ENCODE assay signal across 2 cellular contexts in the genomic region with DNA sequence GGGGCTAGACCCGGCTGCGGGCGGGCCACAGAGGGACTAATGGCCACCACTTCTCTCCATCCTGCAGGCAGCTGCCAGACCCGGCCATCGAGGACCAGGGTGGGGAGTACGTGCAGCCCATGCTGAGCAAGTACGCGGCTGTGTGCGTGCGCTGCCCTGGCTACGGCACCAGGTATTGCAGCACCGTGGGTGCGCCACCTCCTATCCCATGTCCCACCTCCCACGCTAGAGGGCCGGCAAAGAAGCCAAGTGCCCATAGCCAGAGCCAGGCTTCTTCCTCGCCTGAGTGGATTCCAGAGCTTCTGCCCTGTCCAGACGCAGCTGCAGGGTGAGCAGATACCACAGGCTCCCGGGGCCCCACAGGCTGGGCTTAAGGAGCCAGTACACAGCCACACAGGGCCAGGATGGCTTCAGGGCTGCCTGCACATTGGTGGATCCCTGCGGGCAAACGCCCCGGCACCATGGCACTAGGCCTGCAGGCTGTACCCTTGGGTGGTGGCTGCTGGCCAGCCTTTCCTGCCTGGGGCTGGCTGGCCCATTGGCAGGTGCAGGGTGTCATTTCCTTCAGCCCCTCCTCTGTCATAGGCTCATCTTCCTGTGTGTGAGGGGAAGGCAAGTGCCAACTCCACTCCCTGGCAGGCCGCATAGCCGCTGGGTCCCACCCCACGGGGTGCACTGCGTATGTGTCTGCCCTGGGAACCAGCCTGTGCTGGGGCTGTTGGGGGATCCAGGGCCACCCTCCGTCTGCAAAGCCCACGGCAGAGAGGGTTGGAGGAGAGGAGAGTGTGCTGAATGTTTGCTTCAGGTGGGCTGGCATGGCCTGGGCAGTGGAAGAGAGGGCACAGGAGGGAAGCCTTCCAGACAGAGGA.
A peak's percentile ranks its signal among the peaks of the same experiment; 100 is the strongest.
TF ChIP-seq lines count a peak whose summit lies in the region.

No MANE protein-coding gene starts in this region.

TF ChIP-seq in GM23338, 12 proteins besides CTCF, POLR2A, EP300 and RAD21:
- TF ChIP-seq CREB1 (CRISPR knock-in tag; IDR thresholded peaks at IDR 0.05; ENCODE audit: low read depth): no peak
- no peak for TF ChIP-seq EZH2 (IDR thresholded peaks at IDR 0.05; ENCODE audit: low read depth, unreplicated experiment)
- no peak for TF ChIP-seq JUNB (IDR thresholded peaks at IDR 0.05; ENCODE audit: unreplicated experiment)
TF ChIP-seq in GM23338: peak in this region for 0.

TF ChIP-seq in K562, 482 proteins besides CTCF, POLR2A, EP300 and RAD21:
- TF ChIP-seq E2F3 (CRISPR knock-in tag; IDR thresholded peaks at IDR 0.05) (0 out of 2 replicates have a peak, but pooled peaks have one; percentile 21), MCM5 (IDR thresholded peaks at IDR 0.05; ENCODE audit: low read depth) (no peak), NONO (IDR thresholded peaks at IDR 0.05; ENCODE audit: low read depth in 2 of 2, low read length in 1 of 2) (no peak), RBM14 (IDR thresholded peaks at IDR 0.05; ENCODE audit: borderline replicate concordance, insufficient read depth, low read depth, low read length) (0 out of 2 replicates have a peak, but pooled peaks have one; percentile 68), ZC3H8 (IDR thresholded peaks at IDR 0.05) (no peak), MTF1 (CRISPR knock-in tag; IDR thresholded peaks at IDR 0.05; ENCODE audit: borderline replicate concordance) (no peak), MTA3 (IDR thresholded peaks at IDR 0.05; ENCODE audit: borderline replicate concordance) (0 out of 2 replicates have a peak, but pooled peaks have one; percentile 14), PCBP1 (IDR thresholded peaks at IDR 0.05; ENCODE audit: low read depth, low read length, poor library complexity, severe bottlenecking) (peak; percentile 77), ZNF57 (CRISPR knock-in tag; IDR thresholded peaks at IDR 0.05) (0 out of 2 replicates have a peak, but pooled peaks have one; percentile 37), SMAD1 (IDR thresholded peaks at IDR 0.05; ENCODE audit: low read depth, low read length, partially characterized antibody) (no peak), ZKSCAN1 (IDR thresholded peaks at IDR 0.05; ENCODE audit: low read depth, low read length) (no peak), FIP1L1 (IDR thresholded peaks at IDR 0.05; ENCODE audit: low read depth, low read length, poor library complexity, severe bottlenecking) (no peak), ZBTB7A (IDR thresholded peaks at IDR 0.05; ENCODE audit: borderline replicate concordance, control insufficient read depth, low read depth, low read length) (peak; percentile 23; the same call in 1 of the 2 replicates), MAZ (CRISPR knock-in tag; conservative IDR thresholded peaks at IDR 0.05 in 1 of 2, IDR thresholded peaks at IDR 0.05 in 1 of 2) (no peak), POLR2G (IDR thresholded peaks at IDR 0.05; ENCODE audit: low read depth, low read length) (peak; percentile 54), KLF1 (tag; IDR thresholded peaks at IDR 0.05) (no peak), TAF15 (IDR thresholded peaks at IDR 0.05; ENCODE audit: low read depth, low read length) (0 out of 2 replicates have a peak, but pooled peaks have one; percentile 77), SREBF2 (CRISPR knock-in tag; IDR thresholded peaks at IDR 0.05) (no peak), KDM5B (IDR thresholded peaks at IDR 0.05; ENCODE audit: insufficient replicate concordance, low read depth, low read length) (no peak), SRSF9 (IDR thresholded peaks at IDR 0.05; ENCODE audit: borderline replicate concordance, low read depth, low read length) (no peak), WHSC1 (IDR thresholded peaks at IDR 0.05; ENCODE audit: low read length) (peak; percentile 36), CAMTA2 (CRISPR knock-in tag; conservative IDR thresholded peaks at IDR 0.05) (no peak), HMGN3 (IDR thresholded peaks at IDR 0.05; ENCODE audit: borderline replicate concordance, extremely low read depth, insufficient read length, low read depth, low read length) (peak; percentile 8)
- TF ChIP-seq, protein P1, sequence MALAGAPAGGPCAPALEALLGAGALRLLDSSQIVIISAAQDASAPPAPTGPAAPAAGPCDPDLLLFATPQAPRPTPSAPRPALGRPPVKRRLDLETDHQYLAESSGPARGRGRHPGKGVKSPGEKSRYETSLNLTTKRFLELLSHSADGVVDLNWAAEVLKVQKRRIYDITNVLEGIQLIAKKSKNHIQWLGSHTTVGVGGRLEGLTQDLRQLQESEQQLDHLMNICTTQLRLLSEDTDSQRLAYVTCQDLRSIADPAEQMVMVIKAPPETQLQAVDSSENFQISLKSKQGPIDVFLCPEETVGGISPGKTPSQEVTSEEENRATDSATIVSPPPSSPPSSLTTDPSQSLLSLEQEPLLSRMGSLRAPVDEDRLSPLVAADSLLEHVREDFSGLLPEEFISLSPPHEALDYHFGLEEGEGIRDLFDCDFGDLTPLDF (CRISPR knock-in tag; IDR thresholded peaks at IDR 0.05): peak; percentile 52; the same call in 1 of the 2 replicates
- TF ChIP-seq, protein P2, sequence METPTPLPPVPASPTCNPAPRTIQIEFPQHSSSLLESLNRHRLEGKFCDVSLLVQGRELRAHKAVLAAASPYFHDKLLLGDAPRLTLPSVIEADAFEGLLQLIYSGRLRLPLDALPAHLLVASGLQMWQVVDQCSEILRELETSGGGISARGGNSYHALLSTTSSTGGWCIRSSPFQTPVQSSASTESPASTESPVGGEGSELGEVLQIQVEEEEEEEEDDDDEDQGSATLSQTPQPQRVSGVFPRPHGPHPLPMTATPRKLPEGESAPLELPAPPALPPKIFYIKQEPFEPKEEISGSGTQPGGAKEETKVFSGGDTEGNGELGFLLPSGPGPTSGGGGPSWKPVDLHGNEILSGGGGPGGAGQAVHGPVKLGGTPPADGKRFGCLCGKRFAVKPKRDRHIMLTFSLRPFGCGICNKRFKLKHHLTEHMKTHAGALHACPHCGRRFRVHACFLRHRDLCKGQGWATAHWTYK (CRISPR knock-in tag; IDR thresholded peaks at IDR 0.05): no peak
- TF ChIP-seq, protein P3, sequence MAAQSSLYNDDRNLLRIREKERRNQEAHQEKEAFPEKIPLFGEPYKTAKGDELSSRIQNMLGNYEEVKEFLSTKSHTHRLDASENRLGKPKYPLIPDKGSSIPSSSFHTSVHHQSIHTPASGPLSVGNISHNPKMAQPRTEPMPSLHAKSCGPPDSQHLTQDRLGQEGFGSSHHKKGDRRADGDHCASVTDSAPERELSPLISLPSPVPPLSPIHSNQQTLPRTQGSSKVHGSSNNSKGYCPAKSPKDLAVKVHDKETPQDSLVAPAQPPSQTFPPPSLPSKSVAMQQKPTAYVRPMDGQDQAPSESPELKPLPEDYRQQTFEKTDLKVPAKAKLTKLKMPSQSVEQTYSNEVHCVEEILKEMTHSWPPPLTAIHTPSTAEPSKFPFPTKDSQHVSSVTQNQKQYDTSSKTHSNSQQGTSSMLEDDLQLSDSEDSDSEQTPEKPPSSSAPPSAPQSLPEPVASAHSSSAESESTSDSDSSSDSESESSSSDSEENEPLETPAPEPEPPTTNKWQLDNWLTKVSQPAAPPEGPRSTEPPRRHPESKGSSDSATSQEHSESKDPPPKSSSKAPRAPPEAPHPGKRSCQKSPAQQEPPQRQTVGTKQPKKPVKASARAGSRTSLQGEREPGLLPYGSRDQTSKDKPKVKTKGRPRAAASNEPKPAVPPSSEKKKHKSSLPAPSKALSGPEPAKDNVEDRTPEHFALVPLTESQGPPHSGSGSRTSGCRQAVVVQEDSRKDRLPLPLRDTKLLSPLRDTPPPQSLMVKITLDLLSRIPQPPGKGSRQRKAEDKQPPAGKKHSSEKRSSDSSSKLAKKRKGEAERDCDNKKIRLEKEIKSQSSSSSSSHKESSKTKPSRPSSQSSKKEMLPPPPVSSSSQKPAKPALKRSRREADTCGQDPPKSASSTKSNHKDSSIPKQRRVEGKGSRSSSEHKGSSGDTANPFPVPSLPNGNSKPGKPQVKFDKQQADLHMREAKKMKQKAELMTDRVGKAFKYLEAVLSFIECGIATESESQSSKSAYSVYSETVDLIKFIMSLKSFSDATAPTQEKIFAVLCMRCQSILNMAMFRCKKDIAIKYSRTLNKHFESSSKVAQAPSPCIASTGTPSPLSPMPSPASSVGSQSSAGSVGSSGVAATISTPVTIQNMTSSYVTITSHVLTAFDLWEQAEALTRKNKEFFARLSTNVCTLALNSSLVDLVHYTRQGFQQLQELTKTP (IDR thresholded peaks at IDR 0.05; ENCODE audit: low read depth in 1 of 2, partially characterized antibody in 2 of 2): no peak
- TF ChIP-seq, protein P4, sequence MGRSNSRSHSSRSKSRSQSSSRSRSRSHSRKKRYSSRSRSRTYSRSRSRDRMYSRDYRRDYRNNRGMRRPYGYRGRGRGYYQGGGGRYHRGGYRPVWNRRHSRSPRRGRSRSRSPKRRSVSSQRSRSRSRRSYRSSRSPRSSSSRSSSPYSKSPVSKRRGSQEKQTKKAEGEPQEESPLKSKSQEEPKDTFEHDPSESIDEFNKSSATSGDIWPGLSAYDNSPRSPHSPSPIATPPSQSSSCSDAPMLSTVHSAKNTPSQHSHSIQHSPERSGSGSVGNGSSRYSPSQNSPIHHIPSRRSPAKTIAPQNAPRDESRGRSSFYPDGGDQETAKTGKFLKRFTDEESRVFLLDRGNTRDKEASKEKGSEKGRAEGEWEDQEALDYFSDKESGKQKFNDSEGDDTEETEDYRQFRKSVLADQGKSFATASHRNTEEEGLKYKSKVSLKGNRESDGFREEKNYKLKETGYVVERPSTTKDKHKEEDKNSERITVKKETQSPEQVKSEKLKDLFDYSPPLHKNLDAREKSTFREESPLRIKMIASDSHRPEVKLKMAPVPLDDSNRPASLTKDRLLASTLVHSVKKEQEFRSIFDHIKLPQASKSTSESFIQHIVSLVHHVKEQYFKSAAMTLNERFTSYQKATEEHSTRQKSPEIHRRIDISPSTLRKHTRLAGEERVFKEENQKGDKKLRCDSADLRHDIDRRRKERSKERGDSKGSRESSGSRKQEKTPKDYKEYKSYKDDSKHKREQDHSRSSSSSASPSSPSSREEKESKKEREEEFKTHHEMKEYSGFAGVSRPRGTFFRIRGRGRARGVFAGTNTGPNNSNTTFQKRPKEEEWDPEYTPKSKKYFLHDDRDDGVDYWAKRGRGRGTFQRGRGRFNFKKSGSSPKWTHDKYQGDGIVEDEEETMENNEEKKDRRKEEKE (IDR thresholded peaks at IDR 0.05; ENCODE audit: borderline replicate concordance in 1 of 2, control insufficient read depth in 1 of 2, low read depth in 2 of 2, low read length in 1 of 2): no peak
- TF ChIP-seq, protein P5, sequence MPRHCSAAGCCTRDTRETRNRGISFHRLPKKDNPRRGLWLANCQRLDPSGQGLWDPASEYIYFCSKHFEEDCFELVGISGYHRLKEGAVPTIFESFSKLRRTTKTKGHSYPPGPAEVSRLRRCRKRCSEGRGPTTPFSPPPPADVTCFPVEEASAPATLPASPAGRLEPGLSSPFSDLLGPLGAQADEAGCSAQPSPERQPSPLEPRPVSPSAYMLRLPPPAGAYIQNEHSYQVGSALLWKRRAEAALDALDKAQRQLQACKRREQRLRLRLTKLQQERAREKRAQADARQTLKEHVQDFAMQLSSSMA (CRISPR knock-in tag; IDR thresholded peaks at IDR 0.05): no peak
- TF ChIP-seq, protein P6, sequence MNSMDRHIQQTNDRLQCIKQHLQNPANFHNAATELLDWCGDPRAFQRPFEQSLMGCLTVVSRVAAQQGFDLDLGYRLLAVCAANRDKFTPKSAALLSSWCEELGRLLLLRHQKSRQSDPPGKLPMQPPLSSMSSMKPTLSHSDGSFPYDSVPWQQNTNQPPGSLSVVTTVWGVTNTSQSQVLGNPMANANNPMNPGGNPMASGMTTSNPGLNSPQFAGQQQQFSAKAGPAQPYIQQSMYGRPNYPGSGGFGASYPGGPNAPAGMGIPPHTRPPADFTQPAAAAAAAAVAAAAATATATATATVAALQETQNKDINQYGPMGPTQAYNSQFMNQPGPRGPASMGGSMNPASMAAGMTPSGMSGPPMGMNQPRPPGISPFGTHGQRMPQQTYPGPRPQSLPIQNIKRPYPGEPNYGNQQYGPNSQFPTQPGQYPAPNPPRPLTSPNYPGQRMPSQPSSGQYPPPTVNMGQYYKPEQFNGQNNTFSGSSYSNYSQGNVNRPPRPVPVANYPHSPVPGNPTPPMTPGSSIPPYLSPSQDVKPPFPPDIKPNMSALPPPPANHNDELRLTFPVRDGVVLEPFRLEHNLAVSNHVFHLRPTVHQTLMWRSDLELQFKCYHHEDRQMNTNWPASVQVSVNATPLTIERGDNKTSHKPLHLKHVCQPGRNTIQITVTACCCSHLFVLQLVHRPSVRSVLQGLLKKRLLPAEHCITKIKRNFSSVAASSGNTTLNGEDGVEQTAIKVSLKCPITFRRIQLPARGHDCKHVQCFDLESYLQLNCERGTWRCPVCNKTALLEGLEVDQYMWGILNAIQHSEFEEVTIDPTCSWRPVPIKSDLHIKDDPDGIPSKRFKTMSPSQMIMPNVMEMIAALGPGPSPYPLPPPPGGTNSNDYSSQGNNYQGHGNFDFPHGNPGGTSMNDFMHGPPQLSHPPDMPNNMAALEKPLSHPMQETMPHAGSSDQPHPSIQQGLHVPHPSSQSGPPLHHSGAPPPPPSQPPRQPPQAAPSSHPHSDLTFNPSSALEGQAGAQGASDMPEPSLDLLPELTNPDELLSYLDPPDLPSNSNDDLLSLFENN (IDR thresholded peaks at IDR 0.05; ENCODE audit: low read depth in 2 of 2, low read length in 2 of 2): no peak
- TF ChIP-seq, protein P7, sequence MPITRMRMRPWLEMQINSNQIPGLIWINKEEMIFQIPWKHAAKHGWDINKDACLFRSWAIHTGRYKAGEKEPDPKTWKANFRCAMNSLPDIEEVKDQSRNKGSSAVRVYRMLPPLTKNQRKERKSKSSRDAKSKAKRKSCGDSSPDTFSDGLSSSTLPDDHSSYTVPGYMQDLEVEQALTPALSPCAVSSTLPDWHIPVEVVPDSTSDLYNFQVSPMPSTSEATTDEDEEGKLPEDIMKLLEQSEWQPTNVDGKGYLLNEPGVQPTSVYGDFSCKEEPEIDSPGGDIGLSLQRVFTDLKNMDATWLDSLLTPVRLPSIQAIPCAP (CRISPR knock-in tag; IDR thresholded peaks at IDR 0.05; ENCODE audit: borderline replicate concordance): no peak
- TF ChIP-seq, protein P8, sequence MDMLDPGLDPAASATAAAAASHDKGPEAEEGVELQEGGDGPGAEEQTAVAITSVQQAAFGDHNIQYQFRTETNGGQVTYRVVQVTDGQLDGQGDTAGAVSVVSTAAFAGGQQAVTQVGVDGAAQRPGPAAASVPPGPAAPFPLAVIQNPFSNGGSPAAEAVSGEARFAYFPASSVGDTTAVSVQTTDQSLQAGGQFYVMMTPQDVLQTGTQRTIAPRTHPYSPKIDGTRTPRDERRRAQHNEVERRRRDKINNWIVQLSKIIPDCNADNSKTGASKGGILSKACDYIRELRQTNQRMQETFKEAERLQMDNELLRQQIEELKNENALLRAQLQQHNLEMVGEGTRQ (CRISPR knock-in tag; IDR thresholded peaks at IDR 0.05): no peak
- TF ChIP-seq, protein P9, sequence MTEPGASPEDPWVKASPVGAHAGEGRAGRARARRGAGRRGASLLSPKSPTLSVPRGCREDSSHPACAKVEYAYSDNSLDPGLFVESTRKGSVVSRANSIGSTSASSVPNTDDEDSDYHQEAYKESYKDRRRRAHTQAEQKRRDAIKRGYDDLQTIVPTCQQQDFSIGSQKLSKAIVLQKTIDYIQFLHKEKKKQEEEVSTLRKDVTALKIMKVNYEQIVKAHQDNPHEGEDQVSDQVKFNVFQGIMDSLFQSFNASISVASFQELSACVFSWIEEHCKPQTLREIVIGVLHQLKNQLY (CRISPR knock-in tag; conservative IDR thresholded peaks at IDR 0.05): 0 out of 4 replicates have a peak, but pooled peaks of 1 of the 2 experiments have one; percentile 14
- TF ChIP-seq, protein P10, sequence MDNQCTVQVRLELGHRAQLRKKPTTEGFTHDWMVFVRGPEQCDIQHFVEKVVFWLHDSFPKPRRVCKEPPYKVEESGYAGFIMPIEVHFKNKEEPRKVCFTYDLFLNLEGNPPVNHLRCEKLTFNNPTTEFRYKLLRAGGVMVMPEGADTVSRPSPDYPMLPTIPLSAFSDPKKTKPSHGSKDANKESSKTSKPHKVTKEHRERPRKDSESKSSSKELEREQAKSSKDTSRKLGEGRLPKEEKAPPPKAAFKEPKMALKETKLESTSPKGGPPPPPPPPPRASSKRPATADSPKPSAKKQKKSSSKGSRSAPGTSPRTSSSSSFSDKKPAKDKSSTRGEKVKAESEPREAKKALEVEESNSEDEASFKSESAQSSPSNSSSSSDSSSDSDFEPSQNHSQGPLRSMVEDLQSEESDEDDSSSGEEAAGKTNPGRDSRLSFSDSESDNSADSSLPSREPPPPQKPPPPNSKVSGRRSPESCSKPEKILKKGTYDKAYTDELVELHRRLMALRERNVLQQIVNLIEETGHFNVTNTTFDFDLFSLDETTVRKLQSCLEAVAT (IDR thresholded peaks at IDR 0.05): no peak
